In genomic region chr20:9628166-9628565, GRCh38 we compare ENCODE assay signal across 33 cellular contexts.
"Had no signal": no experiment of that assay in that cellular context is flagged by ENCODE, and none has a peak within 500 bp of the region (broad histone marks: within the 10 kb centered on the region; RNA-seq: fewer than 3 reads in every experiment).

No MANE protein-coding gene starts in this region.

- H3K36me3 Mint-ChIP-seq: activated CD4-positive, alpha-beta memory T cell treated with anti-CD3 and anti-CD28 coated beads for 36 hours; activated CD8-positive, alpha-beta memory T cell treated with anti-CD3 and anti-CD28 coated beads, Interleukin-2, amount 10 ng/mL, durations not matched to agents 7 days and 5 days; activated naive CD4-positive, alpha-beta T cell treated with anti-CD3 and anti-CD28 coated beads, Interleukin-2, amount 10 ng/mL, durations not matched to agents 7 days and 5 days; activated naive CD4-positive, alpha-beta T cell treated with anti-CD3 and anti-CD28 coated beads, Interleukin-2, amount 50 U/mL, for 72 hours; activated naive CD8-positive, alpha-beta T cell treated with anti-CD3 and anti-CD28 coated beads, Interleukin-2, amount 10 ng/mL, durations not matched to agents 7 days and 5 days had no signal

- DNase-seq: activated CD4-positive, alpha-beta memory T cell treated with anti-CD3 and anti-CD28 coated beads for 36 hours; activated CD4-positive, alpha-beta T cell treated with anti-CD3 and anti-CD28 coated beads for 36 hours; activated CD4-positive, alpha-beta T cell treated with anti-CD3 and anti-CD28 coated beads, Interleukin-2, amount 10 ng/mL, durations not matched to agents 24 days and 14 days; activated CD4-positive, CD25-positive, alpha-beta regulatory T cell; activated CD4-positive, CD25-positive, alpha-beta regulatory T cell treated with anti-CD3 and anti-CD28 coated beads, Interleukin-2, amount 50 U/mL, for 72 hours; activated CD8-positive, alpha-beta memory T cell treated with anti-CD3 and anti-CD28 coated beads, Interleukin-2, amount 10 ng/mL, durations not matched to agents 7 days and 5 days; activated CD8-positive, alpha-beta memory T cell treated with anti-CD3 and anti-CD28 coated beads, Interleukin-2, amount 50 U/mL, for 4 hours; activated CD8-positive, alpha-beta T cell treated with anti-CD3 and anti-CD28 coated beads, Interleukin-2, amount 10 ng/mL, durations not matched to agents 7 days and 5 days; activated gamma-delta T cell; activated naive CD4-positive, alpha-beta T cell; activated naive CD4-positive, alpha-beta T cell treated with anti-CD3 and anti-CD28 coated beads, Interleukin-2, amount 10 ng/mL, durations not matched to agents 7 days and 5 days; activated naive CD8-positive, alpha-beta T cell treated with anti-CD3 and anti-CD28 coated beads, Interleukin-2, amount 10 ng/mL, durations not matched to agents 7 days and 5 days; activated T-cell treated with anti-CD3 and anti-CD28 coated beads, Interleukin-2, amount 50 U/mL, for 1 hour; activated T-cell treated with anti-CD3 and anti-CD28 coated beads, Interleukin-2, amount 50 U/mL, for 48 hours; cortex of kidney; dermis blood vessel endothelial cell; effector CD4-positive, alpha-beta T cell; effector memory CD8-positive, alpha-beta T cell; erythroblast; foreskin keratinocyte; gastrocnemius medialis; glutamatergic neuron; heart left ventricle; T-helper 1 cell; T-helper 17 cell had no signal

- H3K27me3 Mint-ChIP-seq: activated CD4-positive, alpha-beta memory T cell treated with anti-CD3 and anti-CD28 coated beads for 36 hours; activated CD4-positive, alpha-beta T cell treated with anti-CD3 and anti-CD28 coated beads for 36 hours; activated CD4-positive, alpha-beta T cell treated with anti-CD3 and anti-CD28 coated beads, Interleukin-2, amount 10 ng/mL, durations not matched to agents 24 days and 14 days; activated CD8-positive, alpha-beta memory T cell treated with anti-CD3 and anti-CD28 coated beads, Interleukin-2, amount 10 ng/mL, durations not matched to agents 7 days and 5 days; activated naive CD4-positive, alpha-beta T cell treated with anti-CD3 and anti-CD28 coated beads, Interleukin-2, amount 10 ng/mL, durations not matched to agents 7 days and 5 days; activated naive CD8-positive, alpha-beta T cell treated with anti-CD3 and anti-CD28 coated beads, Interleukin-2, amount 10 ng/mL, durations not matched to agents 7 days and 5 days; brain; central memory CD8-positive, alpha-beta T cell had no signal

- H3K36me3 ChIP-seq: ascending aorta, breast epithelium, esophagus muscularis mucosa, gastrocnemius medialis, heart left ventricle had no signal

- H3K27me3 ChIP-seq: ascending aorta, breast epithelium, foreskin keratinocyte, gastrocnemius medialis had no signal

- H3K4me3 Mint-ChIP-seq: activated CD4-positive, alpha-beta memory T cell treated with anti-CD3 and anti-CD28 coated beads for 36 hours; activated CD4-positive, alpha-beta T cell treated with anti-CD3 and anti-CD28 coated beads for 36 hours; activated CD4-positive, alpha-beta T cell treated with anti-CD3 and anti-CD28 coated beads, Interleukin-2, amount 10 ng/mL, durations not matched to agents 24 days and 14 days; activated CD8-positive, alpha-beta memory T cell treated with anti-CD3 and anti-CD28 coated beads, Interleukin-2, amount 10 ng/mL, durations not matched to agents 7 days and 5 days; activated CD8-positive, alpha-beta T cell treated with anti-CD3 and anti-CD28 coated beads, Interleukin-2, amount 10 ng/mL, durations not matched to agents 7 days and 5 days; activated naive CD4-positive, alpha-beta T cell treated with anti-CD3 and anti-CD28 coated beads, Interleukin-2, amount 10 ng/mL, durations not matched to agents 7 days and 5 days; activated naive CD8-positive, alpha-beta T cell treated with anti-CD3 and anti-CD28 coated beads, Interleukin-2, amount 10 ng/mL, durations not matched to agents 7 days and 5 days; activated T-helper 1 cell treated with anti-CD3 and anti-CD28 coated beads, Interleukin-12 subunit alpha, Interleukin-12 subunit beta, Interleukin-2, Interleukin-4 antibody, amounts not matched to agents 30 ng/mL and 10 ng/mL and 1 ng/mL, durations not matched to agents 14 hours and 24 hours and 36 hours; brain; central memory CD8-positive, alpha-beta T cell; effector memory CD8-positive, alpha-beta T cell; T-helper 17 cell had no signal

- H3K4me3 ChIP-seq: ascending aorta, breast epithelium, esophagus muscularis mucosa, gastrocnemius medialis, heart left ventricle had no signal

- H3K4me1 Mint-ChIP-seq: activated CD4-positive, alpha-beta T cell treated with anti-CD3 and anti-CD28 coated beads for 36 hours; activated CD4-positive, alpha-beta T cell treated with anti-CD3 and anti-CD28 coated beads, Interleukin-2, amount 10 ng/mL, durations not matched to agents 24 days and 14 days; activated CD8-positive, alpha-beta memory T cell treated with anti-CD3 and anti-CD28 coated beads, Interleukin-2, amount 10 ng/mL, durations not matched to agents 7 days and 5 days; activated naive CD4-positive, alpha-beta T cell treated with anti-CD3 and anti-CD28 coated beads, Interleukin-2, amount 10 ng/mL, durations not matched to agents 7 days and 5 days; activated naive CD8-positive, alpha-beta T cell treated with anti-CD3 and anti-CD28 coated beads, Interleukin-2, amount 10 ng/mL, durations not matched to agents 7 days and 5 days; brain; central memory CD8-positive, alpha-beta T cell had no signal

- ATAC-seq: activated CD4-positive, alpha-beta T cell treated with anti-CD3 and anti-CD28 coated beads for 36 hours; activated CD8-positive, alpha-beta memory T cell treated with anti-CD3 and anti-CD28 coated beads, Interleukin-2, amount 10 ng/mL, durations not matched to agents 7 days and 5 days; activated CD8-positive, alpha-beta T cell treated with anti-CD3 and anti-CD28 coated beads, Interleukin-2, amount 10 ng/mL, durations not matched to agents 7 days and 5 days; activated naive CD4-positive, alpha-beta T cell treated with anti-CD3 and anti-CD28 coated beads, Interleukin-2, amount 50 U/mL, for 72 hours; effector memory CD8-positive, alpha-beta T cell; foreskin keratinocyte; gastrocnemius medialis; heart left ventricle; T-helper 17 cell had no signal

- H3K9me3 ChIP-seq: ascending aorta, breast epithelium, esophagus muscularis mucosa, gastrocnemius medialis had no signal

- H3K27ac ChIP-seq: ascending aorta, breast epithelium, esophagus muscularis mucosa, foreskin keratinocyte, gastrocnemius medialis, heart left ventricle had no signal

- H3K9me3 Mint-ChIP-seq: activated CD4-positive, alpha-beta memory T cell treated with anti-CD3 and anti-CD28 coated beads for 36 hours; activated CD4-positive, alpha-beta T cell treated with anti-CD3 and anti-CD28 coated beads, Interleukin-2, amount 10 ng/mL, durations not matched to agents 24 days and 14 days; activated naive CD4-positive, alpha-beta T cell treated with anti-CD3 and anti-CD28 coated beads, Interleukin-2, amount 10 ng/mL, durations not matched to agents 7 days and 5 days; activated naive CD8-positive, alpha-beta T cell treated with anti-CD3 and anti-CD28 coated beads, Interleukin-2, amount 10 ng/mL, durations not matched to agents 7 days and 5 days; activated T-helper 1 cell treated with anti-CD3 and anti-CD28 coated beads, Interleukin-12 subunit alpha, Interleukin-12 subunit beta, Interleukin-2, Interleukin-4 antibody, amounts not matched to agents 30 ng/mL and 10 ng/mL and 1 ng/mL, durations not matched to agents 14 hours and 24 hours and 36 hours; activated T-helper 2 cell treated with anti-CD3 and anti-CD28 coated beads, Interferon-gamma antibody, Interleukin-2, Interleukin-4, amounts not matched to agents 10 μg/mL and 5 μg/mL and 100 μg/mL, durations not matched to agents 14 hours and 24 hours and 36 hours; central memory CD8-positive, alpha-beta T cell; effector memory CD8-positive, alpha-beta T cell had no signal

- H3K4me1 ChIP-seq: ascending aorta, breast epithelium, esophagus muscularis mucosa, foreskin keratinocyte, gastrocnemius medialis, heart left ventricle had no signal

- H3K27ac Mint-ChIP-seq: activated CD4-positive, alpha-beta memory T cell treated with anti-CD3 and anti-CD28 coated beads for 36 hours; activated CD4-positive, alpha-beta T cell treated with anti-CD3 and anti-CD28 coated beads for 36 hours; activated CD4-positive, alpha-beta T cell treated with anti-CD3 and anti-CD28 coated beads, Interleukin-2, amount 10 ng/mL, durations not matched to agents 24 days and 14 days; activated CD8-positive, alpha-beta memory T cell treated with anti-CD3 and anti-CD28 coated beads, Interleukin-2, amount 10 ng/mL, durations not matched to agents 7 days and 5 days; activated CD8-positive, alpha-beta T cell treated with anti-CD3 and anti-CD28 coated beads, Interleukin-2, amount 10 ng/mL, durations not matched to agents 7 days and 5 days; activated naive CD4-positive, alpha-beta T cell treated with anti-CD3 and anti-CD28 coated beads, Interleukin-2, amount 10 ng/mL, durations not matched to agents 7 days and 5 days; activated naive CD4-positive, alpha-beta T cell treated with anti-CD3 and anti-CD28 coated beads, Interleukin-2, amount 50 U/mL, for 72 hours; activated naive CD8-positive, alpha-beta T cell treated with anti-CD3 and anti-CD28 coated beads, Interleukin-2, amount 10 ng/mL, durations not matched to agents 7 days and 5 days; activated T-helper 1 cell treated with anti-CD3 and anti-CD28 coated beads, Interleukin-12 subunit alpha, Interleukin-12 subunit beta, Interleukin-2, Interleukin-4 antibody, amounts not matched to agents 30 ng/mL and 10 ng/mL and 1 ng/mL, durations not matched to agents 14 hours and 24 hours and 36 hours; activated T-helper 2 cell treated with anti-CD3 and anti-CD28 coated beads, Interferon-gamma antibody, Interleukin-2, Interleukin-4, amounts not matched to agents 10 μg/mL and 5 μg/mL and 100 μg/mL, durations not matched to agents 14 hours and 24 hours and 36 hours; brain; effector memory CD8-positive, alpha-beta T cell; T-helper 17 cell had no signal
